7 cellular contexts compared by ENCODE assay signal in the genomic region with DNA sequence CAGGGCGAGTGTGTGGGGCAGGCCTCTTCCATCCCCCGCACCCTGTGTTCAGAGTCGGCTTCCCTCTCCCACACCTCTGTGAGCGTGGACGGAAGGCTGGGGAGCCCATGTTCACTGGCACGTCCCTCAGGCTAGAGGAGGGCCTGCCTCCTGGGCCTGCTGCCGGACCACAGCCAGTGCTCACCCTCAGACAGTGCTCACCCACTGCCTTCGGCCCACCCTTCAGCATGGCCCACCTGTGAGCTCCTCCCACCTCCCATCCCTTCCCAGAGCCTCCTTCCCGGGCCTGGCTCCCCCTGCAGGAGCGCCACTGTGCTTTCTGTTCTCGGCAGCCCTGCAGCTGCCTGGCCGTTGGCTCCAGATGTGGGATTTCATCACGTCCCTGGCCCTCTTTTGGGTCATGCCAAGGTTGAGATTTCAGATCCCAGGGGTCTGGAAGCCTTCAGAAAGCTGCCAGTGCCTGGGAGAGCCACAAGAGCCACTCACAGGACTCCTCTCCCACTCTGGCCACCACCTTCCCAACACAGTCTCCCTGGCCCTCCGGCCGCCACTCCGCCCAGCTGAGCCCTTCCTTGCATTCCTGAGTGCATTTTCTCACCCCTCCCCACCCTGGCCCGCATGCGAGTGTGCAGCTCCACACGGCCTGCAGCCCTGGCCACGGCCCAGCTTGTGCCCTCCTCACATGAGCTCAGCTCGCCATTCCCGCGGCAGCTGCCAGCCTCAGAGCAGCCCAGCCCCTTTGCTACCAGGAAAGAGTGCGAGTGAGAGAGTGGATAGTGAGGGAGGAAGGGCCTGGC. TPM values are rescaled to one million over a fixed set of nuclear protein-coding genes. Genes with fewer than 3 reads are reported as not detected.
DNase-seq lines count a peak whose midpoint lies in the region; ATAC-seq and TF ChIP-seq lines count a peak whose summit lies in the region.

No MANE protein-coding gene starts in this region.

- in situ Hi-C loops in transverse colon (cut with MboI; ENCODE audit: low pct_ligation_motif_present in 1 of 4, low pct_unique_long_range_greater_than_20kb in 1 of 4, low sequenced_read_pairs in 3 of 4): no loop called here

- peak in 50 of 56 donors; percentile 8 to 59 (median 41) for TF ChIP-seq CTCF in dorsolateral prefrontal cortex (IDR thresholded peaks at IDR 0.05 in 54 of 56, conservative IDR thresholded peaks at IDR 0.05 in 2 of 56; ENCODE audit: low read depth in 1 of 56, partially characterized antibody in 56 of 56)
- peak; percentile 19 for TF ChIP-seq CTCF in lower lobe of right lung (IDR thresholded peaks at IDR 0.05)
- peak in 2 of 5 experiments; percentile 7 to 20 for TF ChIP-seq CTCF in transverse colon (IDR thresholded peaks at IDR 0.05)

- H3K9me3 ChIP-seq in lower lobe of right lung (no peaks in the 10 kb centered on the region), transverse colon (no peaks in the 10 kb centered on the region)

- no peak for TF ChIP-seq EP300 in transverse colon (IDR thresholded peaks at IDR 0.05; ENCODE audit: low read depth)

- intact Hi-C loops in dorsolateral prefrontal cortex (cut with DNase I): loop anchor here (2.0 to 5.0 kb wide), 3 partner anchors 57 to 72 kb away; partner anchors contain the start of gene ACTN4 (in 1 of the 2)
- intact Hi-C loops in lower lobe of right lung (cut with DNase I): no loop called here
- intact Hi-C loops in transverse colon (cut with DNase I; ENCODE audit: low total_unique reads): loop anchor here (10.0 kb wide), 1 partner anchor 74 kb away; the partner anchor contains the start of gene ACTN4

- no peak for TF ChIP-seq POLR2A in transverse colon (IDR thresholded peaks at IDR 0.05)

- peak; percentile 58 for DNase-seq in NCI-H2029 treated with DMSO at 0.1 percent for 48 hours (lab: John Stamatoyannopoulos, UW)
- DNase-seq in dorsolateral prefrontal cortex: peak; percentile 46 to 85 (median 77)
- DNase-seq in lower lobe of right lung: peak; percentile 67
- DNase-seq in transverse colon: no peak
- no peak for DNase-seq in NCI-H2081 (lab: John Stamatoyannopoulos, UW)
- DNase-seq in NCI-H1694 (lab: John Stamatoyannopoulos, UW): no peak

- H3K4me1 ChIP-seq in lower lobe of right lung (peaks cover 30% of the 10 kb centered on the region), transverse colon (peaks cover 0 to 5% (median 0%) of the 10 kb centered on the region in 4 donors)

- H3K27me3 ChIP-seq in dorsolateral prefrontal cortex: no peaks in the 10 kb centered on the region
- no peaks in the 10 kb centered on the region for H3K27me3 ChIP-seq in lower lobe of right lung (ENCODE audit: low read depth)
- no peaks in the 10 kb centered on the region for H3K27me3 ChIP-seq in transverse colon

- WGBS in transverse colon (ENCODE audit: low coverage in 1 of 2), 2 donors: 60 to 73% methylated on average over 1 to 24 of the region's 24 CpGs

- H3K27ac ChIP-seq in dorsolateral prefrontal cortex (peak overlapping the region; percentile 89 to 100 (median 97)), lower lobe of right lung (peak overlapping the region; percentile 56), transverse colon (peak overlapping the region; percentile 52 to 80 (median 72))

- H3K36me3 ChIP-seq in lower lobe of right lung: peaks cover 100% of the 10 kb centered on the region
- peaks cover 0 to 52% (median 23%) of the 10 kb centered on the region in 4 donors for H3K36me3 ChIP-seq in transverse colon

- ATAC-seq in lower lobe of right lung: peak; percentile 35 to 45
- ATAC-seq in GM19463 (IDR thresholded peaks at IDR 0.05; ENCODE audit: unreplicated experiment): no peak

- H3K4me3 ChIP-seq in dorsolateral prefrontal cortex: peak overlapping the region in 1 of 59 donors; percentile 12
- H3K4me3 ChIP-seq in lower lobe of right lung: no peak overlapping the region
- H3K4me3 ChIP-seq in transverse colon: no peak overlapping the region

RNA-seq across cellular contexts. Expression of gene CAPN12, which starts 25.3 kb away (rescaled TPM):
- total RNA-seq in dorsolateral prefrontal cortex: 1 to 10 TPM in 55 of 120 experiments, under 1 TPM in 32, not detected in 33; 0.19 to 3.0 (median 1.2) TPM
- 18.2 TPM for total RNA-seq in lower lobe of right lung
- total RNA-seq in transverse colon: 10 to 100 TPM in 2 of 4 donors, 1 to 10 TPM in 1, not detected in 1; 2.6 to 44.8 (median 14.4) TPM

RNA-seq across cellular contexts. Expression of gene LGALS7, which starts 54.4 kb away (rescaled TPM):
- total RNA-seq in dorsolateral prefrontal cortex (1 to 10 TPM in 3 of 120 experiments, not detected in 117; 1.1 to 1.2 (median 1.2) TPM), lower lobe of right lung (not detected), transverse colon (not detected)

Comparison
In these comparisons a context has a peak if more than half of its experiments do, and no peak if none do; other contexts are left out.
1. DNase-seq: peak in NCI-H2029 treated with DMSO at 0.1 percent for 48 hours (single experiment), dorsolateral prefrontal cortex (10 of 10) and lower lobe of right lung (single experiment); none in transverse colon (single experiment), NCI-H2081 (0 of 2) and NCI-H1694 (single experiment).
2. Peak in every context shown above with its lines, with median percentiles within 50 percentile points of each other: H3K27ac ChIP-seq.